Comparison of ENCODE assay signal across 19 cellular contexts in the genomic region with DNA sequence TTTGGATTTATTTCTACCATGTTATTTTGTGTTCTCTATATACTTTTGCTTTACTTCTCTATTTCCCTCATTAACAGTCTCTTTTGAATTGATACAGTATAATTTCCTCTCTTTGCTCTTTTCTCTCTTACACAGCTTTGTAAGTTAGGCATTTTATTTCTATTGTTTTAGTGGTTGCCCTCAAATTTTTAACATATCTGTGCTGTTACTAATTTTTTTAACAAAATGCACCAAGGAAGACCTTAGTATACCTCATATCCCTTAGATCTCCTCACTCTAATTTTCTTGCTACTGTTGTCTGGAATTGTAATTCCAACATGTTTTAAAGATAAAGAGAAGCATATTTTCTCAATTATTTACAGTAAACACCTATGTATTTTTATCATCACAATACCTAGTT.
"Had no signal": no experiment of that assay in that cellular context is flagged by ENCODE, and none has a peak within 500 bp of the region (broad histone marks: within the 10 kb centered on the region; RNA-seq: fewer than 3 reads in every experiment).

No MANE protein-coding gene starts in this region.

- H3K27ac ChIP-seq: VCaP had no signal

- DNase-seq: activated CD4-positive, alpha-beta memory T cell treated with anti-CD3 and anti-CD28 coated beads, Interleukin-2, amount 10 ng/mL, durations not matched to agents 7 days and 5 days; activated CD4-positive, alpha-beta T cell treated with anti-CD3 and anti-CD28 coated beads, Interleukin-2, amount 50 U/mL, for 1 hour; activated CD4-positive, CD25-positive, alpha-beta regulatory T cell; activated naive CD4-positive, alpha-beta T cell treated with anti-CD3 and anti-CD28 coated beads, Interleukin-2, amount 50 U/mL, for 16 hours; activated naive CD8-positive, alpha-beta T cell treated with anti-CD3 and anti-CD28 coated beads, Interleukin-2, amount 10 ng/mL, durations not matched to agents 7 days and 5 days; activated T-cell treated with anti-CD3 and anti-CD28 coated beads for 4 hours; aorta; KG1; MV-4-11; NCI-H1092 treated with DMSO at 0.1 percent for 48 hours; NCI-H1417 treated with DMSO at 0.1 percent for 48 hours; NCI-H1694; NCI-H2029; NCI-H510A treated with DMSO at 0.1 percent for 48 hours; NCI-H69; NK-92 treated with Interleukin-12 subunit alpha and Interleukin-12 subunit beta, amount 100 ng/mL, for 24 hours; SIG-M5; T-helper 1 cell had no signal
